8 cellular contexts compared by ENCODE assay signal in the genomic region with DNA sequence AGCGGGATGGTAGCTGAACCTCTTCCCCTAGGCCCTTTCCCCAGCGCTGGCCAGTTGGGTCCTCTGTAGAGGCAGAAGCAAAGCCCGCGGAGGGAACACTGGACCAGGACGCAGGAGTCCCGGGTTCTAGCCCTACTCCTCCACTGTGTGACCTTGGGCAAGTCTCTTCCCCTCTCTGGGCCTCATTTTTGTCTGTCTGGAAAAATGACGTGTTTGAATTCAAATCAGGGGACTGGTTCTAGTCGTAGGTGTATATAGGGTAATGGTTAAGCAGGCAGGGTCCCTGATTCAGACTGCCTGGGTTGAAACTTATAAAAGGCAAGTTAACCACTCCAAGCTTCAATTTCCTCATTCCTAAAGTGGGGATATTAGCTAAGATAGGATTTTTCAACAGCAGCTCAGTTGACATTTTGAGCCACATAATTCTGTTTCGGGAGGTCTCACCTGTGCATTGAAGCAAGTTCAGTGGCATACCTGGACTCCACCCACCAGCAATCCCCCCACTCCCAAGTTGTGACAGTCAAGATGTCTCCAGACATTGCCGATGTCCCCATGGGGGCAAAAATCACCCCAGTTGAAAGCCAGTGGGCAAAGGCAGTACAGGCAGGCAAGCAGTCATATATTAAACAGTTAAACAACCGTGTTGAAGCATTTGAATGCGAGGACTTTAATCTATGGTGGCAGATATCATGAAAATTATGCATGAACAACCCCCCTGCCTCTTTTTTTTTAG. TPM values are rescaled to one million over a fixed set of nuclear protein-coding genes. Genes with fewer than 3 reads are reported as not detected.
DNase-seq lines count a peak whose midpoint lies in the region; ATAC-seq, FAIRE-seq and TF ChIP-seq lines count a peak whose summit lies in the region.

No MANE protein-coding gene starts in this region.

- WGBS in GM12878 (ENCODE audit: insufficient coverage, insufficient replicate concordance, low lambda C conversion rate, missing lambda C conversion rate), result under 1% methylated on average over 12 of the region's 12 CpGs
- 15 to 26% methylated on average over 12 of the region's 12 CpGs for WGBS in lung, 2 donors
- 11 to 12% methylated on average over 8 to 12 of the region's 12 CpGs for WGBS in upper lobe of left lung, 2 donors

- SMC1A ChIA-PET in GM12878 (lab: Charles Lee; ENCODE audit: uncharacterized antibody, unreplicated experiment), result interaction anchor here (0.9 to 15.7 kb wide), 11 partner anchors 8 to 244 kb away, joined by 3 to 237 read pairs (median 8); a partner anchor contains a TSS

- CTCF ChIA-PET in BJ (lab: Yijun Ruan, JAX) (interaction anchor here (0.6 to 1.4 kb wide), 4 partner anchors 18 to 38 kb away, joined by 3 to 6 read pairs (median 3); no protein-coding TSS in a partner anchor), GM12878 (lab: Yijun Ruan, JAX) (interaction anchor here (0.7 to 2.2 kb wide), 11 partner anchors 8 to 141 kb away, joined by 3 to 11 read pairs (median 4); no protein-coding TSS in a partner anchor)

- intact Hi-C loops in GM12878 (cut with micrococcal nuclease; ENCODE audit: unreplicated experiment), result loop anchor here (1.0 to 2.0 kb wide), 2 partner anchors 14 to 35 kb away; no protein-coding TSS in a partner anchor

- H3K27me3 ChIP-seq in BJ (ENCODE audit: control insufficient read depth, insufficient read depth, low read length), result no peaks in the 10 kb centered on the region
- H3K27me3 ChIP-seq in GM12878 (replicated peaks in 1 of 2; ENCODE audit: control insufficient read depth in 2 of 2, insufficient read depth in 2 of 2, low read length in 1 of 2), result no peaks in the 10 kb centered on the region
- H3K27me3 ChIP-seq in lung (ENCODE audit: control insufficient read depth, insufficient read depth), result no peaks in the 10 kb centered on the region
- H3K27me3 ChIP-seq in upper lobe of left lung, result no peaks in the 10 kb centered on the region

- ATAC-seq in GM12878 (peak; percentile 1; the same call in 1 of the 3 replicates), lung (ENCODE audit: insufficient read depth, low FRiP score) (no peak), upper lobe of left lung (ENCODE audit: low FRiP score in 2 of 2) (no peak), GM19035 (IDR thresholded peaks at IDR 0.05; ENCODE audit: unreplicated experiment) (no peak)

- no peak for FAIRE-seq in GM12878 (lab: Jason Lieb, UNC)

- BruUV-seq in GM12878 (replicated peaks; lab: Mats Ljungman, UMichigan), result TSS peak; percentile 84

- TF ChIP-seq POLR2A in GM12878 (IDR thresholded peaks at IDR 0.05; ENCODE audit: low read depth, low read length) (no peak), upper lobe of left lung (IDR thresholded peaks at IDR 0.05) (no peak)

- TF ChIP-seq EP300 in GM12878 (IDR thresholded peaks at IDR 0.05; ENCODE audit: borderline replicate concordance in 1 of 2, control insufficient read depth in 1 of 2, low read depth in 2 of 2, low read length in 2 of 2) (no peak), upper lobe of left lung (IDR thresholded peaks at IDR 0.05) (no peak)

- H3K4me3 ChIP-seq in BJ (ENCODE audit: low read depth, low read length), result peak overlapping the region; percentile 65
- H3K4me3 ChIP-seq in Jurkat, Clone E6-1 (ENCODE audit: low read length), result peak overlapping the region; percentile 80
- peak overlapping the region; percentile 89 for H3K4me3 ChIP-seq in GM12878
- peak overlapping the region; percentile 80 for H3K4me3 ChIP-seq in lung
- H3K4me3 ChIP-seq in upper lobe of left lung, result peak overlapping the region; percentile 91 to 97 (median 93)

- RAD21 ChIA-PET in GM12878 (lab: Charles Lee; ENCODE audit: unreplicated experiment), result interaction anchor here (0.6 to 4.4 kb wide), 13 partner anchors 10 to 313 kb away, joined by 3 to 51 read pairs (median 5); no protein-coding TSS in a partner anchor

- TF ChIP-seq CTCF in BJ (IDR thresholded peaks at IDR 0.05; ENCODE audit: insufficient read depth, low read depth, low read length) (no peak), GM12878 (IDR thresholded peaks at IDR 0.05 in 2 of 3, conservative IDR thresholded peaks at IDR 0.05 in 1 of 3; ENCODE audit: control insufficient read depth in 2 of 3, extremely low read depth in 1 of 3, insufficient read depth in 1 of 3, low read depth in 3 of 3, low read length in 3 of 3) (no peak), lung (IDR thresholded peaks at IDR 0.05; ENCODE audit: control extremely low read depth, extremely low read depth) (no peak), upper lobe of left lung (IDR thresholded peaks at IDR 0.05) (no peak)

- peak overlapping the region; percentile 90 for H3K4me2 ChIP-seq in GM12878 (ENCODE audit: control insufficient read depth, insufficient read depth)

- POLR2A ChIA-PET in BJ (lab: Charles Lee) (interaction anchor here (0.6 kb wide), 1 partner anchor 16 kb away, joined by 4 read pairs; no protein-coding TSS in a partner anchor), GM12878 (lab: Charles Lee) (interaction anchor here (0.6 to 6.7 kb wide), 16 partner anchors 10 to 244 kb away, joined by 3 to 108 read pairs (median 4); a partner anchor contains a TSS)

- in situ Hi-C loops in GM12878 (cut with MboI), result loop anchor here (25.0 kb wide), 1 partner anchor 1785 kb away; no protein-coding TSS in a partner anchor

- H2AFZ ChIP-seq in GM12878 (ENCODE audit: control insufficient read depth, low read depth, low read length), result no peak overlapping the region; the same call in 1 of the 2 replicates

- peak overlapping the region; percentile 90 for H3K9ac ChIP-seq in GM12878 (ENCODE audit: control insufficient read depth, insufficient read depth, low read length)

- DNase-seq in BJ (ENCODE audit: low read depth), result no peak
- no peak for DNase-seq in Jurkat, Clone E6-1 (ENCODE audit: low read depth, low spot score)
- DNase-seq in GM12878 (ENCODE audit: low read depth, low spot score), result no peak
- DNase-seq in lung (ENCODE audit: low spot score), result no peak
- no peak for DNase-seq in upper lobe of left lung
- DNase-seq in NCI-H2029 (lab: John Stamatoyannopoulos, UW), result no peak
- no peak for DNase-seq in NCI-H446 treated with DMSO at 0.1 percent for 48 hours (lab: John Stamatoyannopoulos, UW)

- TF ChIP-seq RAD21 in GM12878 (IDR thresholded peaks at IDR 0.05; ENCODE audit: insufficient read depth, low read depth, low read length), result no peak

- H3K36me3 ChIP-seq in BJ (ENCODE audit: control insufficient read depth, insufficient read depth, low read length), result peaks cover 5% of the 10 kb centered on the region
- no peaks in the 10 kb centered on the region; a peak in 1 of 4 replicates for H3K36me3 ChIP-seq in GM12878 (ENCODE audit: control insufficient read depth in 2 of 2, insufficient read depth in 2 of 2, low read length in 1 of 2)
- peaks cover 0 to 2% of the 10 kb centered on the region in 2 donors for H3K36me3 ChIP-seq in lung (ENCODE audit: control insufficient read depth in 2 of 2, insufficient read depth in 2 of 2, low read length in 2 of 2)
- peaks cover 0 to 6% (median 4%) of the 10 kb centered on the region in 4 donors for H3K36me3 ChIP-seq in upper lobe of left lung

- H3K27ac ChIP-seq in GM12878 (ENCODE audit: control insufficient read depth, insufficient read depth), result peak overlapping the region; percentile 85
- peak overlapping the region; percentile 94 to 96 for H3K27ac ChIP-seq in lung (ENCODE audit: low read depth in 1 of 2, low read length in 1 of 2)
- H3K27ac ChIP-seq in upper lobe of left lung, result peak overlapping the region; percentile 90 to 96 (median 92)

- H3K9me3 ChIP-seq in GM12878 (replicated peaks; ENCODE audit: control insufficient read depth, insufficient read depth, low read length), result no peaks in the 10 kb centered on the region
- no peaks in the 10 kb centered on the region for H3K9me3 ChIP-seq in lung (ENCODE audit: control insufficient read depth in 2 of 2, insufficient read depth in 1 of 2, low read length in 1 of 2)
- H3K9me3 ChIP-seq in upper lobe of left lung, result no peaks in the 10 kb centered on the region

- H3K4me1 ChIP-seq in GM12878 (ENCODE audit: control insufficient read depth, insufficient read depth, low read length), result peaks cover 21% of the 10 kb centered on the region
- peaks cover 5% of the 10 kb centered on the region in 2 donors for H3K4me1 ChIP-seq in lung (ENCODE audit: control insufficient read depth in 2 of 2, insufficient read depth in 2 of 2, low read length in 2 of 2)
- H3K4me1 ChIP-seq in upper lobe of left lung, result peaks cover 33 to 56% (median 43%) of the 10 kb centered on the region in 4 donors

- H3K79me2 ChIP-seq in GM12878 (ENCODE audit: control insufficient read depth, insufficient read depth, low read length), result peaks cover 31% of the 10 kb centered on the region

- no peaks in the 10 kb centered on the region for H4K20me1 ChIP-seq in GM12878 (ENCODE audit: control insufficient read depth, insufficient read depth)

RNA-seq across cellular contexts. Expression of a gene that starts 0.9 kb away (rescaled TPM):
- polyA plus RNA-seq in BJ (2011; rRNA removed) (17.4 and 31.9 TPM in 2 replicates), GM12878 (2011; rRNA removed) (12.8 and 21.7 TPM in 2 replicates), GM12878 (2014; fragmentation: Illumina TruSeq; extraction: Trizol) (8.3 and 17.1 TPM in 2 replicates), GM12878 (2014; fragmentation: Nextera tagmentation; extraction: Ambion mirVana) (1 to 10 TPM in 1 of 2 experiments, under 1 TPM in 1; 0.79 to 1.0 TPM), GM12878 (2014; rRNA removed) (24.4 and 26.4 TPM in 2 replicates), GM12878 (2016; fragmentation: Nextera tagmentation; extraction: Ambion mirVana) (10 to 100 TPM; 22.6 to 24.8 TPM), lung (10 to 100 TPM; 20.8 to 29.4 TPM)
- polyA minus RNA-seq in BJ (2011; rRNA and poly(A)+ RNA removed), result 20.1 and 27.4 TPM in 2 replicates
- polyA plus RNA-seq in Jurkat, Clone E6-1 (2012; ENCODE audit: insufficient read depth, insufficient read length), result 8.8 TPM
- total RNA-seq in GM12878 (2013; cell fraction: nucleolus; rRNA removed), result 156 and 161 TPM in 2 replicates
- total RNA-seq in GM12878 (2014; rRNA removed) (10.3 and 10.4 TPM in 2 replicates), GM12878 (2014; rRNA removed; fragmentation: Illumina TruSeq; extraction: Trizol) (7.0 and 8.0 TPM in 2 replicates), GM12878 (2021) (26.6 and 30.9 TPM in 2 replicates), lung (10 to 100 TPM; 32.0 to 61.7 TPM), upper lobe of left lung (100 to 1,000 TPM in 1 of 6 donors, 10 to 100 TPM in 5; 36.6 to 193 (median 52.2) TPM)
- polyA plus RNA-seq in GM12878 (2011; ENCODE audit: low read depth), result 12.0 TPM
- polyA plus RNA-seq in GM12878 (2011; cell fraction: cytosol; rRNA removed), result 17.4 and 21.0 TPM in 2 replicates
- 204 and 236 TPM in 2 replicates for polyA plus RNA-seq in GM12878 (2011; cell fraction: nucleus; rRNA removed)
- 27.0 and 35.5 TPM in 2 replicates for polyA plus RNA-seq in GM12878 (2012)
- polyA minus RNA-seq in GM12878 (2011; rRNA and poly(A)+ RNA removed), result 24.0 and 34.6 TPM in 2 replicates
- 12.4 and 20.2 TPM in 2 replicates for polyA minus RNA-seq in GM12878 (2011; cell fraction: cytosol; rRNA and poly(A)+ RNA removed)
- polyA minus RNA-seq in GM12878 (2011; cell fraction: nucleus; rRNA and poly(A)+ RNA removed), result 41.8 and 67.3 TPM in 2 replicates

RNA-seq across cellular contexts. Expression of a gene that starts 36.6 kb away (rescaled TPM):
- polyA plus RNA-seq in BJ (2011; rRNA removed) (13.2 and 19.4 TPM in 2 replicates), GM12878 (2011; rRNA removed) (15.2 and 19.9 TPM in 2 replicates), GM12878 (2014; fragmentation: Illumina TruSeq; extraction: Trizol) (5.3 and 13.7 TPM in 2 replicates), GM12878 (2014; fragmentation: Nextera tagmentation; extraction: Ambion mirVana) (1 to 10 TPM; 2.3 to 6.4 TPM), GM12878 (2014; rRNA removed) (27.3 and 29.8 TPM in 2 replicates), GM12878 (2016; fragmentation: Nextera tagmentation; extraction: Ambion mirVana) (10 to 100 TPM; 37.4 to 39.9 TPM), lung (10 to 100 TPM; 12.3 to 16.2 TPM)
- polyA minus RNA-seq in BJ (2011; rRNA and poly(A)+ RNA removed), result 5.8 and 9.7 TPM in 2 replicates
- polyA plus RNA-seq in Jurkat, Clone E6-1 (2012; ENCODE audit: insufficient read depth, insufficient read length), result 28.2 TPM
- total RNA-seq in GM12878 (2013; cell fraction: nucleolus; rRNA removed), result 37.9 and 38.4 TPM in 2 replicates
- total RNA-seq in GM12878 (2014; rRNA removed) (32.8 and 39.6 TPM in 2 replicates), GM12878 (2014; rRNA removed; fragmentation: Illumina TruSeq; extraction: Trizol) (16.3 and 18.9 TPM in 2 replicates), GM12878 (2021) (29.2 and 31.4 TPM in 2 replicates), lung (10 to 100 TPM in 1 of 2 donors, 1 to 10 TPM in 1; 9.1 to 19.7 TPM), upper lobe of left lung (10 to 100 TPM; 11.5 to 25.2 (median 17.6) TPM)
- 24.5 TPM for polyA plus RNA-seq in GM12878 (2011; ENCODE audit: low read depth)
- 29.9 and 37.4 TPM in 2 replicates for polyA plus RNA-seq in GM12878 (2011; cell fraction: cytosol; rRNA removed)
- 20.2 and 21.3 TPM in 2 replicates for polyA plus RNA-seq in GM12878 (2011; cell fraction: nucleus; rRNA removed)
- polyA plus RNA-seq in GM12878 (2012), result 16.1 and 17.4 TPM in 2 replicates
- 13.3 and 30.4 TPM in 2 replicates for polyA minus RNA-seq in GM12878 (2011; rRNA and poly(A)+ RNA removed)
- 9.5 and 9.9 TPM in 2 replicates for polyA minus RNA-seq in GM12878 (2011; cell fraction: cytosol; rRNA and poly(A)+ RNA removed)
- 10.6 and 25.4 TPM in 2 replicates for polyA minus RNA-seq in GM12878 (2011; cell fraction: nucleus; rRNA and poly(A)+ RNA removed)

RNA-seq across cellular contexts. Expression of a gene that starts 36.9 kb away (rescaled TPM):
- polyA plus RNA-seq in BJ (2011; rRNA removed) (36.2 and 54.7 TPM in 2 replicates), GM12878 (2011; rRNA removed) (37.5 and 73.2 TPM in 2 replicates), GM12878 (2014; fragmentation: Illumina TruSeq; extraction: Trizol) (6.2 and 27.9 TPM in 2 replicates), GM12878 (2014; fragmentation: Nextera tagmentation; extraction: Ambion mirVana) (1 to 10 TPM; 1.9 to 8.6 TPM), GM12878 (2014; rRNA removed) (53.7 and 67.0 TPM in 2 replicates), GM12878 (2016; fragmentation: Nextera tagmentation; extraction: Ambion mirVana) (10 to 100 TPM; 69.7 to 71.9 TPM), lung (10 to 100 TPM; 43.6 to 60.2 TPM)
- polyA minus RNA-seq in BJ (2011; rRNA and poly(A)+ RNA removed), result 24.3 and 36.4 TPM in 2 replicates
- 149 TPM for polyA plus RNA-seq in Jurkat, Clone E6-1 (2012; ENCODE audit: insufficient read depth, insufficient read length)
- total RNA-seq in GM12878 (2013; cell fraction: nucleolus; rRNA removed), result 71.0 and 82.8 TPM in 2 replicates
- total RNA-seq in GM12878 (2014; rRNA removed) (44.3 and 58.9 TPM in 2 replicates), GM12878 (2014; rRNA removed; fragmentation: Illumina TruSeq; extraction: Trizol) (24.7 and 28.8 TPM in 2 replicates), GM12878 (2021) (94.6 and 115 TPM in 2 replicates), lung (10 to 100 TPM; 17.9 to 75.3 TPM), upper lobe of left lung (10 to 100 TPM; 43.3 to 81.5 (median 58.9) TPM)
- polyA plus RNA-seq in GM12878 (2011; ENCODE audit: low read depth), result 14.3 TPM
- 85.9 and 87.1 TPM in 2 replicates for polyA plus RNA-seq in GM12878 (2011; cell fraction: cytosol; rRNA removed)
- 94.1 and 163 TPM in 2 replicates for polyA plus RNA-seq in GM12878 (2011; cell fraction: nucleus; rRNA removed)
- polyA plus RNA-seq in GM12878 (2012), result 43.7 and 47.2 TPM in 2 replicates
- polyA minus RNA-seq in GM12878 (2011; rRNA and poly(A)+ RNA removed), result 43.9 and 84.0 TPM in 2 replicates
- polyA minus RNA-seq in GM12878 (2011; cell fraction: cytosol; rRNA and poly(A)+ RNA removed), result 28.2 and 42.1 TPM in 2 replicates
- polyA minus RNA-seq in GM12878 (2011; cell fraction: nucleus; rRNA and poly(A)+ RNA removed), result 34.2 and 48.4 TPM in 2 replicates
